Comparison of ENCODE assay signal across 19 cellular contexts in the genomic region with DNA sequence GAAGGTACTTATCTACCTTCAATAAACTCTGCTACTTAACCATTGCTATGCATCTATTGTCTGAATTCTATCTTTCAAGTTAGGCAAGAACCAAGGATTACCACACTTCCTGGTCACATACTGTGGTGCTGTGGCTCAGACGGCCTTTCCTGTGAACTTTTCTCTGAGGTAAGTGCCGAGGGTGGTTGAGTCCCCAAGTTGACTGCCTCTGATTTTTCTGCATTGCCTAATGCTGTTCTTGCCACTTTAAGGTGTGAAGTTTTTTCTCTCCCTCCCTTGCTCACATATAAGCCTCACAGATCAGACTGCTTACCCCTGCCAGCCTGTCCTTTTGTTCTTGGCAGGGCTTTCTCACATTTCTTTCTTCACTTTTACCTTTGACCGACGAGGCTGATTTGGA.
"Had no signal": no experiment of that assay in that cellular context is flagged by ENCODE, and none has a peak within 500 bp of the region (broad histone marks: within the 10 kb centered on the region; RNA-seq: fewer than 3 reads in every experiment).

No MANE protein-coding gene starts in this region.

- H3K9me3 ChIP-seq: esophagus squamous epithelium, neutrophil, right atrium auricular region had no signal

- H3K4me1 ChIP-seq: esophagus squamous epithelium, right atrium auricular region had no signal

- DNase-seq: cortex of kidney; dorsolateral prefrontal cortex; effector CD8-positive, alpha-beta T cell; esophagus squamous epithelium; foreskin fibroblast; kidney; left cardiac atrium; left ventricle myocardium superior; naive thymus-derived CD4-positive, alpha-beta T cell; nephron progenitor cell; posterior cingulate gyrus; small intestine; stimulated activated CD4-positive, alpha-beta T cell treated with anti-CD3 and anti-CD28 coated beads, Interleukin-2, amount 100 ng/mL, for 48 hours; stimulated activated naive CD4-positive, alpha-beta T cell treated with Interleukin-2 at 50 U/mL for 16 hours; trophoblast cell had no signal

- H3K27ac ChIP-seq: dorsolateral prefrontal cortex, esophagus squamous epithelium, neutrophil, right atrium auricular region had no signal

- H3K27me3 ChIP-seq: esophagus squamous epithelium, neutrophil, right atrium auricular region had no signal

- H3K4me3 ChIP-seq: dorsolateral prefrontal cortex, esophagus squamous epithelium, lung, right atrium auricular region had no signal

- FAIRE-seq: endometrium, kidney, small intestine had no signal

- H3K27ac Mint-ChIP-seq: naive thymus-derived CD4-positive, alpha-beta T cell; nephron progenitor cell had no signal

- H3K4me3 Mint-ChIP-seq: naive thymus-derived CD4-positive, alpha-beta T cell; nephron progenitor cell had no signal

- H3K4me1 Mint-ChIP-seq: naive thymus-derived CD4-positive, alpha-beta T cell had no signal

- H3K36me3 ChIP-seq: esophagus squamous epithelium, neutrophil, right atrium auricular region had no signal

- H3K36me3 Mint-ChIP-seq: naive thymus-derived CD4-positive, alpha-beta T cell had no signal

- H3K27me3 Mint-ChIP-seq: naive thymus-derived CD4-positive, alpha-beta T cell had no signal
